Comparison of ENCODE assay signal across 1 cellular context in genomic region chrX:45596190-45596808, GRCh38.
TF ChIP-seq lines count a peak whose summit lies in the region.

No MANE protein-coding gene starts in this region.

TF ChIP-seq in liver, 16 proteins besides CTCF, POLR2A, EP300 and RAD21 (continued from another document):
- TF ChIP-seq ATF3 (IDR thresholded peaks at IDR 0.05) = no peak
- peak in 1 of 2 donors; percentile 11 for TF ChIP-seq RXRA (IDR thresholded peaks at IDR 0.05)
- no peak for TF ChIP-seq FOXA2 (IDR thresholded peaks at IDR 0.05)
- TF ChIP-seq MAX (IDR thresholded peaks at IDR 0.05) = no peak
- TF ChIP-seq HNF4G (IDR thresholded peaks at IDR 0.05) = no peak
- TF ChIP-seq GABPA (IDR thresholded peaks at IDR 0.05 in 1 of 2, conservative IDR thresholded peaks at IDR 0.05 in 1 of 2) = no peak
- no peak for TF ChIP-seq EGR1 (IDR thresholded peaks at IDR 0.05; ENCODE audit: low read depth in 2 of 2)
- TF ChIP-seq ZBTB33 (IDR thresholded peaks at IDR 0.05) = no peak
- no peak for TF ChIP-seq JUND (IDR thresholded peaks at IDR 0.05)
- TF ChIP-seq FOXA1 (IDR thresholded peaks at IDR 0.05) = no peak
TF ChIP-seq in liver: peak in this region for 2.
